ENCODE assay signal across 8 cellular contexts in the genomic region with DNA sequence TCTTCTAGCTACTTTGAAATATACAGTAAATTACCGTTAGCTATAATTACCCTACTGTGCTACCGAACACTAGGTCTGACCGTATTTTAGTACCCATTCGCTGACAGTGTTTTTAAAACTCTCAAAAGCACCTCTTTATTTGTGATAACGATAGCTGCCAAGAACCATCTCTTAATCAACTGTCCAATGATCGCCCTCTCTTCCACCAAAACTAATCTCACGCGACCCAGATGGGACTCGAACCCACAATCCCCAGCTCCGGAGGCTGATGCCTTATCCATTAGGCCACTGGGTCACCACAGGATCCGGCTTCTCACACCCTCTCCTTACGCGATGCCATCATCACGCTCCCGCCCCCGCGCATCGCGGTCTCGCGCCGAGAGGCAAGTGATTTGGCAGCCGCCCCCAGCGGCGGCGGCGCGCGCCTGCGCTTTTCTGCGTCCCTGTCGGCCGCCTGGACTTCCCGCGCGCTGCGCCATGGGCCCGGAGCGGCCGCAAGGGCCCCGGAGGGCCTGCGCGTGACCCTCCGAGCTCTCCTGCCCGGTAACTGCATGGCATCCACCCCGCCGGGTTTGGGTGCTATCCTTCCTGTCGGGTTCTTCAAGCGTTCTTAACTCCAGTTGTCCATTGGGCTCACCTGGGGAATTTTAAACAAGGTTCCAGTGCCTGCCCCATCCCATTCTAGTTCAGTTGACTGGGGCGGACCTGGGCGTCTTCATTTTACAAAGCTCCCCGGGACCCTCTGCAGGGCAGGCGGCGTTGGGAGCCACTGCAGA. TPM values are rescaled to one million over a fixed set of nuclear protein-coding genes. Genes with fewer than 3 reads are reported as not detected.
DNase-seq lines count a peak whose midpoint lies in the region; ATAC-seq and TF ChIP-seq lines count a peak whose summit lies in the region.

No MANE protein-coding gene starts in this region.

- H3F3A ChIP-seq in SK-N-SH (replicated peaks; ENCODE audit: insufficient read depth): peaks cover 10% of the 10 kb centered on the region

- peak overlapping the region; percentile 90 for H3K4me3 Mint-ChIP-seq in activated naive CD8-positive, alpha-beta T cell
- H3K4me3 Mint-ChIP-seq in glutamatergic neuron (ENCODE audit: unreplicated experiment): peak overlapping the region; percentile 88

- WGBS in SK-N-SH (ENCODE audit: low lambda C conversion rate): 2% methylated on average over 34 of the region's 54 CpGs

- no peaks in the 10 kb centered on the region for H3K27me3 Mint-ChIP-seq in activated naive CD8-positive, alpha-beta T cell
- H3K27me3 Mint-ChIP-seq in glutamatergic neuron (ENCODE audit: unreplicated experiment): peaks cover 20% of the 10 kb centered on the region

- no peaks in the 10 kb centered on the region for H3K79me2 ChIP-seq in SK-N-SH (ENCODE audit: insufficient read depth)
- no peaks in the 10 kb centered on the region for H3K79me2 ChIP-seq in osteoblast (ENCODE audit: insufficient read depth, low read length)

- peak; percentile 55 for TF ChIP-seq CTCF in GM12865 (IDR thresholded peaks at IDR 0.05; ENCODE audit: insufficient read depth, low read depth, low read length, missing control alignments)
- TF ChIP-seq CTCF in SK-N-SH (IDR thresholded peaks at IDR 0.05): peak; percentile 42
- TF ChIP-seq CTCF in glutamatergic neuron (IDR thresholded peaks at IDR 0.05; ENCODE audit: partially characterized antibody, unreplicated experiment): peak; percentile 77
- TF ChIP-seq CTCF in osteoblast (IDR thresholded peaks at IDR 0.05; ENCODE audit: extremely low read depth, low read depth, low read length): no peak
- TF ChIP-seq CTCF in thoracic aorta (IDR thresholded peaks at IDR 0.05): peak; percentile 59

- H3K9me3 Mint-ChIP-seq in activated naive CD8-positive, alpha-beta T cell (ENCODE audit: low read depth): no peaks in the 10 kb centered on the region
- H3K9me3 Mint-ChIP-seq in glutamatergic neuron (ENCODE audit: unreplicated experiment): peaks cover 15% of the 10 kb centered on the region

- TF ChIP-seq RAD21 in SK-N-SH (IDR thresholded peaks at IDR 0.05; ENCODE audit: low read length): no peak

- POLR2A ChIA-PET in SK-N-SH (lab: Yijun Ruan, JAX): interaction anchor here (0.6 to 1.7 kb wide), 4 partner anchors 16 to 182 kb away, joined by 3 to 21 read pairs (median 5); a partner anchor contains a TSS

- peaks cover 18% of the 10 kb centered on the region for H3K4me1 Mint-ChIP-seq in activated naive CD8-positive, alpha-beta T cell (ENCODE audit: low read depth)
- peaks cover 5% of the 10 kb centered on the region for H3K4me1 Mint-ChIP-seq in glutamatergic neuron (ENCODE audit: low read depth, unreplicated experiment)

- peak overlapping the region; percentile 49 to 71 for H3K27ac ChIP-seq in SK-N-SH (ENCODE audit: low read depth in 2 of 2, low read length in 1 of 2)
- H3K27ac ChIP-seq in osteoblast (ENCODE audit: low read depth, low read length): peak overlapping the region; percentile 58
- peak overlapping the region; percentile 59 to 80 for H3K27ac ChIP-seq in thoracic aorta

- H3K27ac Mint-ChIP-seq in activated naive CD8-positive, alpha-beta T cell: peak overlapping the region; percentile 95
- H3K27ac Mint-ChIP-seq in glutamatergic neuron (ENCODE audit: unreplicated experiment): peak overlapping the region; percentile 85

- TF ChIP-seq EP300 in SK-N-SH (IDR thresholded peaks at IDR 0.05; ENCODE audit: borderline replicate concordance in 1 of 2, low read depth in 1 of 2, low read length in 1 of 2): peak in 1 of 2 experiments; percentile 74; a peak in 3 of 4 replicates

- H3K36me3 ChIP-seq in SK-N-SH (replicated peaks in 1 of 2; ENCODE audit: control insufficient read depth in 1 of 2, insufficient read depth in 2 of 2, low read length in 1 of 2) (no peaks in the 10 kb centered on the region), osteoblast (ENCODE audit: insufficient read depth, low read length) (no peaks in the 10 kb centered on the region), thoracic aorta (no peaks in the 10 kb centered on the region)

- H3K9me2 ChIP-seq in SK-N-SH: no peaks in the 10 kb centered on the region

- H3K4me1 ChIP-seq in SK-N-SH (ENCODE audit: control insufficient read depth in 1 of 2, insufficient read depth in 2 of 2, low read depth in 1 of 2, low read length in 1 of 2): no peaks in the 10 kb centered on the region; a peak in 1 of 4 replicates
- peaks cover 4% of the 10 kb centered on the region for H3K4me1 ChIP-seq in osteoblast (ENCODE audit: insufficient read depth, low read length)
- H3K4me1 ChIP-seq in thoracic aorta (ENCODE audit: control insufficient read depth in 1 of 2, low read depth in 2 of 2): peaks cover 0 to 5% of the 10 kb centered on the region in 2 donors

- H3K27me3 ChIP-seq in SK-N-SH (ENCODE audit: insufficient read depth): no peaks in the 10 kb centered on the region
- peaks cover 6% of the 10 kb centered on the region for H3K27me3 ChIP-seq in osteoblast (ENCODE audit: insufficient read depth, low read length)
- H3K27me3 ChIP-seq in thoracic aorta (replicated peaks; ENCODE audit: insufficient read depth): no peaks in the 10 kb centered on the region

- CTCF ChIA-PET in SK-N-SH (lab: Yijun Ruan, JAX): interaction anchor here (0.6 to 1.7 kb wide), 15 partner anchors 8 to 439 kb away, joined by 3 to 7 read pairs (median 4); a partner anchor contains a TSS

- H3K4me3 ChIP-seq in GM12865 (ENCODE audit: low read depth, low read length) (peak overlapping the region; percentile 80), SK-N-SH (ENCODE audit: low read depth in 2 of 2, low read length in 1 of 2) (peak overlapping the region; percentile 54 to 74), osteoblast (ENCODE audit: insufficient read depth, low read length) (peak overlapping the region; percentile 80), thoracic aorta (peak overlapping the region; percentile 90)

- H2AFZ ChIP-seq in SK-N-SH (ENCODE audit: low read depth) (peak overlapping the region; percentile 93), osteoblast (ENCODE audit: low read length) (peak overlapping the region; percentile 97)

- ATAC-seq in HG02623 (IDR thresholded peaks at IDR 0.05; ENCODE audit: unreplicated experiment) (peak; percentile 87), thoracic aorta (ENCODE audit: insufficient number of reproducible peaks, low FRiP score, low read depth) (peak; percentile 97)

- H3K9ac ChIP-seq in SK-N-SH: peak overlapping the region; percentile 75

- peak overlapping the region; percentile 91 for H3K4me2 ChIP-seq in SK-N-SH
- H3K4me2 ChIP-seq in osteoblast (ENCODE audit: insufficient read depth, low read length): peak overlapping the region; percentile 95

- H4K20me1 ChIP-seq in SK-N-SH (ENCODE audit: insufficient read depth): no peaks in the 10 kb centered on the region
- no peaks in the 10 kb centered on the region for H4K20me1 ChIP-seq in osteoblast (ENCODE audit: insufficient read depth, low read length)

- H3K9me3 ChIP-seq in SK-N-SH (no peaks in the 10 kb centered on the region), osteoblast (ENCODE audit: low read depth, low read length) (no peaks in the 10 kb centered on the region), thoracic aorta (no peaks in the 10 kb centered on the region)

- H3K36me3 Mint-ChIP-seq in activated naive CD8-positive, alpha-beta T cell: no peaks in the 10 kb centered on the region
- no peaks in the 10 kb centered on the region for H3K36me3 Mint-ChIP-seq in glutamatergic neuron (ENCODE audit: unreplicated experiment)

- DNase-seq in GM12865 (ENCODE audit: low read depth) (peak; percentile 98), NCI-H1092 (lab: John Stamatoyannopoulos, UW) (peak; percentile 94), SK-N-SH (peak; percentile 99), glutamatergic neuron (peak; percentile 98), osteoblast (ENCODE audit: insufficient read length, low spot score, missing footprints) (peak; percentile 98), thoracic aorta (ENCODE audit: low spot score) (peak; percentile 74)

TF ChIP-seq in SK-N-SH, 30 proteins besides CTCF, POLR2A, EP300 and RAD21 (continues in another document):
- TF ChIP-seq FOSL2 (IDR thresholded peaks at IDR 0.05; ENCODE audit: borderline replicate concordance, low read depth) (peak; percentile 93), TEAD4 (IDR thresholded peaks at IDR 0.05; ENCODE audit: borderline replicate concordance, insufficient read depth) (peak; percentile 99), GABPA (IDR thresholded peaks at IDR 0.05; ENCODE audit: low read depth) (peak; percentile 23), FOXM1 (IDR thresholded peaks at IDR 0.05; ENCODE audit: low read depth) (no peak), MXI1 (IDR thresholded peaks at IDR 0.05; ENCODE audit: low read depth, low read length) (peak; percentile 71), RCOR1 (IDR thresholded peaks at IDR 0.05; ENCODE audit: low read length) (peak; percentile 90), TAF1 (IDR thresholded peaks at IDR 0.05; ENCODE audit: borderline replicate concordance, low read depth, low read length) (peak; percentile 45; the same call in 1 of the 2 replicates), NRF1 (IDR thresholded peaks at IDR 0.05; ENCODE audit: low read depth, low read length) (peak; percentile 86), GATA2 (CRISPR knock-in tag; IDR thresholded peaks at IDR 0.05) (peak; percentile 72), JUND (IDR thresholded peaks at IDR 0.05) (no peak), FOXJ3 (CRISPR knock-in tag; IDR thresholded peaks at IDR 0.05) (no peak)
- TF ChIP-seq, protein P1, sequence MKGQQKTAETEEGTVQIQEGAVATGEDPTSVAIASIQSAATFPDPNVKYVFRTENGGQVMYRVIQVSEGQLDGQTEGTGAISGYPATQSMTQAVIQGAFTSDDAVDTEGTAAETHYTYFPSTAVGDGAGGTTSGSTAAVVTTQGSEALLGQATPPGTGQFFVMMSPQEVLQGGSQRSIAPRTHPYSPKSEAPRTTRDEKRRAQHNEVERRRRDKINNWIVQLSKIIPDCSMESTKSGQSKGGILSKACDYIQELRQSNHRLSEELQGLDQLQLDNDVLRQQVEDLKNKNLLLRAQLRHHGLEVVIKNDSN (IDR thresholded peaks at IDR 0.05; ENCODE audit: borderline replicate concordance, low read depth): 0 out of 2 replicates have a peak, but pooled peaks have one; percentile 7
- TF ChIP-seq, protein P2, sequence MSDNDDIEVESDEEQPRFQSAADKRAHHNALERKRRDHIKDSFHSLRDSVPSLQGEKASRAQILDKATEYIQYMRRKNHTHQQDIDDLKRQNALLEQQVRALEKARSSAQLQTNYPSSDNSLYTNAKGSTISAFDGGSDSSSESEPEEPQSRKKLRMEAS (IDR thresholded peaks at IDR 0.05; ENCODE audit: low read depth): peak; percentile 86

RNA-seq across cellular contexts. Expression of a gene that starts 15.7 kb away (rescaled TPM):
- 122 and 139 TPM in 2 replicates for polyA plus RNA-seq in SK-N-SH (2012; rRNA removed)
- 122 and 123 TPM in 2 replicates for polyA plus RNA-seq in SK-N-SH (2012; cell fraction: cytosol; rRNA removed)
- 71.3 and 114 TPM in 2 replicates for polyA plus RNA-seq in SK-N-SH (2012; cell fraction: nucleus; rRNA removed)
- total RNA-seq in glutamatergic neuron (ENCODE audit: unreplicated experiment) (223 TPM), osteoblast (40.1 and 40.9 TPM in 2 replicates), thoracic aorta (10 to 100 TPM; 11.9 to 29.9 TPM)

RNA-seq across cellular contexts. Expression of a gene that starts 23.6 kb away (rescaled TPM):
- 21.2 and 22.9 TPM in 2 replicates for polyA plus RNA-seq in SK-N-SH (2012; rRNA removed)
- polyA plus RNA-seq in SK-N-SH (2012; cell fraction: cytosol; rRNA removed): 23.1 and 23.4 TPM in 2 replicates
- polyA plus RNA-seq in SK-N-SH (2012; cell fraction: nucleus; rRNA removed): 9.6 and 13.8 TPM in 2 replicates
- total RNA-seq in glutamatergic neuron (ENCODE audit: unreplicated experiment) (9.9 TPM), osteoblast (7.2 and 8.3 TPM in 2 replicates), thoracic aorta (1 to 10 TPM; 7.3 to 7.5 TPM)

Comparison
In these comparisons a context has a peak if more than half of its experiments do, and no peak if none do; other contexts are left out.
1. Peak in every context shown above with its lines: DNase-seq, ATAC-seq, H3K4me3 ChIP-seq and H3K27ac ChIP-seq.